In the genomic region with DNA sequence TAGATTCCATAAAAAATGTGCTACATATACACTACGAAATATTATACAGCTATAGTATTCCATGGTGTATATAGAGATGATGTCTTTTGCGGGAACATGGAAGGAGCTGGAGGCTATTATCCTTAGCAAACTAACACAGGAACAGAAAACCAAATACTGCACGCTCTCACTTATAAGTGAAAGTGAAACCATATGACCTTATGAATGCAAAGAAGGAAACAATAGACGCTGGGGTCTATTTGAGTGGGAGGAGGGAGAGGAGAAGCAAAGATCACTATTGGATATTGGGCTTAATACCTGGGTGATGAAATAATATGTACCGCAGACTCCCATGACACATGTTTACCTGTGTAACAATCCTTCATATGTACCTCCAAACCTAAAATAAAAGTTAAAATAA, we compare ENCODE assay signal across 8 cellular contexts.
DNase-seq lines count a peak whose midpoint lies in the region; ATAC-seq lines count a peak whose summit lies in the region.

No MANE protein-coding gene starts in this region.

- H3K27me3 Mint-ChIP-seq in central memory CD8-positive, alpha-beta T cell: no peaks in the 10 kb centered on the region

- H3K36me3 Mint-ChIP-seq in central memory CD8-positive, alpha-beta T cell (ENCODE audit: insufficient read depth): no peaks in the 10 kb centered on the region

- peak; percentile 61 for ATAC-seq in GM21526 (IDR thresholded peaks at IDR 0.05; ENCODE audit: low FRiP score, unreplicated experiment)
- peak; percentile 80 for ATAC-seq in central memory CD8-positive, alpha-beta T cell (replicated peaks; ENCODE audit: extremely low read depth, poor library complexity, severe bottlenecking)
- ATAC-seq in stimulated activated naive CD8-positive, alpha-beta T cell treated with anti-CD3 and anti-CD28 coated beads, Interleukin-15, Interleukin-2, amounts not matched to agents 100 U/mL and 50 U/mL, for 24 hours: peak; percentile 75

- H3K4me3 Mint-ChIP-seq in central memory CD8-positive, alpha-beta T cell: peak overlapping the region; percentile 68

- no peaks in the 10 kb centered on the region for H3K9me3 Mint-ChIP-seq in central memory CD8-positive, alpha-beta T cell

- DNase-seq in DMS153 treated with DMSO at 0.1 percent for 48 hours (lab: John Stamatoyannopoulos, UW; ENCODE audit: unreplicated experiment): peak; percentile 60
- peak; percentile 6 for DNase-seq in MV-4-11 (lab: John Stamatoyannopoulos, UW)
- no peak for DNase-seq in central memory CD8-positive, alpha-beta T cell (ENCODE audit: low spot score in 2 of 2)
- no peak for DNase-seq in stimulated activated naive CD8-positive, alpha-beta T cell treated with anti-CD3 and anti-CD28 coated beads, Interleukin-15, Interleukin-2, amounts not matched to agents 100 U/mL and 50 U/mL, for 24 hours
- no peak for DNase-seq in cerebellum (ENCODE audit: low spot score)
- no peak for DNase-seq in OCI-M2 (lab: John Stamatoyannopoulos, UW; ENCODE audit: unreplicated experiment)
- no peak for DNase-seq in activated effector memory CD4-positive, alpha-beta T cell treated with Interleukin-2 at 50 U/mL for 16 hours

- H3K27ac Mint-ChIP-seq in central memory CD8-positive, alpha-beta T cell (ENCODE audit: low read depth): peak overlapping the region; percentile 88

- H3K4me1 Mint-ChIP-seq in central memory CD8-positive, alpha-beta T cell: peaks cover 13% of the 10 kb centered on the region

Comparison
In these comparisons a context has a peak if more than half of its experiments do, and no peak if none do; other contexts are left out.
1. DNase-seq: peak in DMS153 treated with DMSO at 0.1 percent for 48 hours (single experiment) and MV-4-11 (single experiment); none in central memory CD8-positive, alpha-beta T cell (0 of 2), stimulated activated naive CD8-positive, alpha-beta T cell treated with anti-CD3 and anti-CD28 coated beads, Interleukin-15, Interleukin-2, amounts not matched to agents 100 U/mL and 50 U/mL, for 24 hours (single experiment), cerebellum (single experiment), OCI-M2 (single experiment) and activated effector memory CD4-positive, alpha-beta T cell treated with Interleukin-2 at 50 U/mL for 16 hours (single experiment).
2. Peak in every context shown above with its lines, with median percentiles within 50 percentile points of each other: ATAC-seq.